25 cellular contexts compared by ENCODE assay signal in genomic region chr2:7490672-7491071, GRCh38.
"Had no signal": no experiment of that assay in that cellular context is flagged by ENCODE, and none has a peak within 500 bp of the region (broad histone marks: within the 10 kb centered on the region; RNA-seq: fewer than 3 reads in every experiment).

No MANE protein-coding gene starts in this region.

- H3K27me3 ChIP-seq: colonic mucosa, esophagus muscularis mucosa, esophagus squamous epithelium, foreskin keratinocyte, gastrocnemius medialis, gastroesophageal sphincter, heart left ventricle, heart right ventricle had no signal

- H3K27me3 Mint-ChIP-seq: dendritic cell treated with granulocyte-macrophage colony-stimulating factor and Interleukin-4, amounts not matched to agents 40 ng/mL and 50 ng/mL, for 4 days; effector memory CD8-positive, alpha-beta T cell had no signal

- ATAC-seq: effector memory CD8-positive, alpha-beta T cell; esophagus mucosa; foreskin keratinocyte; gastrocnemius medialis; gastroesophageal sphincter; heart left ventricle; heart right ventricle had no signal

- H3K36me3 ChIP-seq: colonic mucosa, esophagus muscularis mucosa, esophagus squamous epithelium, gastrocnemius medialis, gastroesophageal sphincter, heart left ventricle, heart right ventricle had no signal

- H3K27ac Mint-ChIP-seq: dendritic cell treated with granulocyte-macrophage colony-stimulating factor and Interleukin-4, amounts not matched to agents 40 ng/mL and 50 ng/mL, for 4 days; effector memory CD8-positive, alpha-beta T cell; endodermal cell had no signal

- H3K27ac ChIP-seq: colonic mucosa, coronary artery, dorsolateral prefrontal cortex, epithelial cell of prostate, esophagus muscularis mucosa, esophagus squamous epithelium, foreskin keratinocyte, gastrocnemius medialis, gastroesophageal sphincter, heart left ventricle, heart right ventricle had no signal

- H3K4me3 Mint-ChIP-seq: dendritic cell treated with granulocyte-macrophage colony-stimulating factor and Interleukin-4, amounts not matched to agents 40 ng/mL and 50 ng/mL, for 4 days; effector memory CD8-positive, alpha-beta T cell; endodermal cell had no signal

- DNase-seq: colonic mucosa; cortex of kidney; dermis blood vessel endothelial cell; dorsolateral prefrontal cortex; effector CD4-positive, alpha-beta T cell; effector CD8-positive, alpha-beta T cell; effector memory CD4-positive, alpha-beta T cell; effector memory CD8-positive, alpha-beta T cell; endodermal cell; erythroblast; esophagus squamous epithelium; foreskin fibroblast; foreskin keratinocyte; foreskin melanocyte; gastrocnemius medialis; glutamatergic neuron; head of caudate nucleus; heart left ventricle; heart right ventricle had no signal

- H3K4me1 Mint-ChIP-seq: endodermal cell had no signal

- H3K9me3 ChIP-seq: colonic mucosa, esophagus muscularis mucosa, esophagus squamous epithelium, gastrocnemius medialis, gastroesophageal sphincter had no signal

- H3K4me3 ChIP-seq: colonic mucosa, coronary artery, dorsolateral prefrontal cortex, esophagus muscularis mucosa, esophagus squamous epithelium, gastrocnemius medialis, gastroesophageal sphincter, heart left ventricle, heart right ventricle had no signal
